Comparison of ENCODE assay signal across 8 cellular contexts in the genomic region with DNA sequence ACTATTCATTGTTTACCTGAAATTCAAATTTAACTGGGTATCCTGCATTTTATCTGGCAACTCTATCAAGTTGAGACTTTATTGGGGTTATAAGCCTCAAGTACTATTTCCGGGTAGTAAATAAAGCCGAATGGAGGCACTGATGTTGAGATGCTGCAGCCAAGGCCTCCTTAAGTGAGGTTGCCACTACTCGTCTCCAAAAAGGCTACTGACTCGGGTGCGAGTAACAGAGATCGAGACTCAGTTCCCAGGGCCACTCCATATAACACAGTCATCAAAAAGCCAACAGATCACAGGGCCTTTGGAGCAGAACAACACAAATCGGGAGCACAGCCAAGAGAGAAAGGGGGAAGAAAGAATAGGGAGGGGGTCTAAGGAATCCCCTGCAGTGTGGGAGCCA.
DNase-seq lines count a peak whose midpoint lies in the region; ATAC-seq and TF ChIP-seq lines count a peak whose summit lies in the region.

No MANE protein-coding gene starts in this region.

- H3K4me1 Mint-ChIP-seq in activated naive CD8-positive, alpha-beta T cell treated with anti-CD3 and anti-CD28 coated beads, Interleukin-2, amount 50 U/mL, for 24 hours: peaks cover 47% of the 10 kb centered on the region
- H3K4me1 Mint-ChIP-seq in stimulated activated effector memory CD8-positive, alpha-beta T cell treated with anti-CD3 and anti-CD28 coated beads, Interleukin-12 subunit alpha, Interleukin-12 subunit beta, amount 100 ng/mL, for 72 hours: peaks cover 39% of the 10 kb centered on the region

- no peak for TF ChIP-seq CTCF in 22Rv1 (IDR thresholded peaks at IDR 0.05)

- no peaks in the 10 kb centered on the region for H3K4me1 ChIP-seq in iPS DF 6.9 (ENCODE audit: control insufficient read depth, insufficient read depth, low read length)

- H3K27ac Mint-ChIP-seq in activated naive CD8-positive, alpha-beta T cell treated with anti-CD3 and anti-CD28 coated beads, Interleukin-2, amount 50 U/mL, for 24 hours: peak overlapping the region; percentile 97
- H3K27ac Mint-ChIP-seq in stimulated activated effector memory CD8-positive, alpha-beta T cell treated with anti-CD3 and anti-CD28 coated beads, Interleukin-12 subunit alpha, Interleukin-12 subunit beta, amount 100 ng/mL, for 72 hours: peak overlapping the region; percentile 99

- POLR2A ChIA-PET in HEK293T (lab: Yijun Ruan, JAX): no interaction called here

- H3K4me3 ChIP-seq in iPS DF 6.9 (ENCODE audit: low read length): peak overlapping the region; percentile 99

- no peak for ATAC-seq in activated naive CD8-positive, alpha-beta T cell treated with anti-CD3 and anti-CD28 coated beads, Interleukin-2, amount 50 U/mL, for 24 hours
- peak; percentile 4 for ATAC-seq in stimulated activated effector memory CD8-positive, alpha-beta T cell treated with anti-CD3 and anti-CD28 coated beads, Interleukin-12 subunit alpha, Interleukin-12 subunit beta, amount 100 ng/mL, for 72 hours
- ATAC-seq in HG02623 (IDR thresholded peaks at IDR 0.05; ENCODE audit: unreplicated experiment) (no peak), GM19455 (IDR thresholded peaks at IDR 0.05; ENCODE audit: unreplicated experiment) (no peak)

- H3K36me3 ChIP-seq in iPS DF 6.9 (ENCODE audit: control insufficient read depth, insufficient read depth, low read length): peaks cover 6% of the 10 kb centered on the region; the same call in 1 of the 2 replicates

- H3K9me3 Mint-ChIP-seq in activated naive CD8-positive, alpha-beta T cell treated with anti-CD3 and anti-CD28 coated beads, Interleukin-2, amount 50 U/mL, for 24 hours: no peaks in the 10 kb centered on the region
- H3K9me3 Mint-ChIP-seq in stimulated activated effector memory CD8-positive, alpha-beta T cell treated with anti-CD3 and anti-CD28 coated beads, Interleukin-12 subunit alpha, Interleukin-12 subunit beta, amount 100 ng/mL, for 72 hours: no peaks in the 10 kb centered on the region

- H3K9me3 ChIP-seq in iPS DF 6.9 (ENCODE audit: control insufficient read depth, insufficient read depth, low read length): no peaks in the 10 kb centered on the region

- DNase-seq in HEK293T (ENCODE audit: extremely low spot score): no peak
- peak; percentile 12 for DNase-seq in activated naive CD8-positive, alpha-beta T cell treated with anti-CD3 and anti-CD28 coated beads, Interleukin-2, amount 50 U/mL, for 24 hours
- no peak for DNase-seq in iPS DF 6.9 (ENCODE audit: low read depth, low spot score)
- DNase-seq in stimulated activated effector memory CD8-positive, alpha-beta T cell treated with anti-CD3 and anti-CD28 coated beads, Interleukin-12 subunit alpha, Interleukin-12 subunit beta, amount 100 ng/mL, for 72 hours (ENCODE audit: low spot score in 2 of 2): no peak
- no peak for DNase-seq in effector CD4-positive, alpha-beta T cell

- peaks cover 40% of the 10 kb centered on the region for H3K36me3 Mint-ChIP-seq in activated naive CD8-positive, alpha-beta T cell treated with anti-CD3 and anti-CD28 coated beads, Interleukin-2, amount 50 U/mL, for 24 hours (ENCODE audit: low read depth)
- H3K36me3 Mint-ChIP-seq in stimulated activated effector memory CD8-positive, alpha-beta T cell treated with anti-CD3 and anti-CD28 coated beads, Interleukin-12 subunit alpha, Interleukin-12 subunit beta, amount 100 ng/mL, for 72 hours: peaks cover 86% of the 10 kb centered on the region

- H3K27ac ChIP-seq in 22Rv1 (peak overlapping the region; percentile 66), iPS DF 6.9 (ENCODE audit: low read length) (no peak overlapping the region)

- H3K27me3 Mint-ChIP-seq in activated naive CD8-positive, alpha-beta T cell treated with anti-CD3 and anti-CD28 coated beads, Interleukin-2, amount 50 U/mL, for 24 hours: no peaks in the 10 kb centered on the region

- peak overlapping the region; percentile 98 for H3K4me3 Mint-ChIP-seq in activated naive CD8-positive, alpha-beta T cell treated with anti-CD3 and anti-CD28 coated beads, Interleukin-2, amount 50 U/mL, for 24 hours
- peak overlapping the region; percentile 94 for H3K4me3 Mint-ChIP-seq in stimulated activated effector memory CD8-positive, alpha-beta T cell treated with anti-CD3 and anti-CD28 coated beads, Interleukin-12 subunit alpha, Interleukin-12 subunit beta, amount 100 ng/mL, for 72 hours

- H3K27me3 ChIP-seq in iPS DF 6.9 (ENCODE audit: control insufficient read depth, insufficient read depth, low read length): no peaks in the 10 kb centered on the region

- WGBS in iPS DF 6.9 (ENCODE audit: insufficient coverage, insufficient read length): no CpG with 5 or more reads among the region's 7 CpGs

- CTCF ChIA-PET in HEK293T (lab: Yijun Ruan, JAX): no interaction called here

TF ChIP-seq in HEK293T, 16 proteins besides CTCF, POLR2A, EP300 and RAD21:
- no peak for TF ChIP-seq ZNF384 (IDR thresholded peaks at IDR 0.05)
- 0 out of 2 replicates have a peak, but pooled peaks have one; percentile 12 for TF ChIP-seq L3MBTL2 (conservative IDR thresholded peaks at IDR 0.05)
TF ChIP-seq in HEK293T: peak in this region for 1.
